ENCODE assay signal across 10 cellular contexts in the genomic region with DNA sequence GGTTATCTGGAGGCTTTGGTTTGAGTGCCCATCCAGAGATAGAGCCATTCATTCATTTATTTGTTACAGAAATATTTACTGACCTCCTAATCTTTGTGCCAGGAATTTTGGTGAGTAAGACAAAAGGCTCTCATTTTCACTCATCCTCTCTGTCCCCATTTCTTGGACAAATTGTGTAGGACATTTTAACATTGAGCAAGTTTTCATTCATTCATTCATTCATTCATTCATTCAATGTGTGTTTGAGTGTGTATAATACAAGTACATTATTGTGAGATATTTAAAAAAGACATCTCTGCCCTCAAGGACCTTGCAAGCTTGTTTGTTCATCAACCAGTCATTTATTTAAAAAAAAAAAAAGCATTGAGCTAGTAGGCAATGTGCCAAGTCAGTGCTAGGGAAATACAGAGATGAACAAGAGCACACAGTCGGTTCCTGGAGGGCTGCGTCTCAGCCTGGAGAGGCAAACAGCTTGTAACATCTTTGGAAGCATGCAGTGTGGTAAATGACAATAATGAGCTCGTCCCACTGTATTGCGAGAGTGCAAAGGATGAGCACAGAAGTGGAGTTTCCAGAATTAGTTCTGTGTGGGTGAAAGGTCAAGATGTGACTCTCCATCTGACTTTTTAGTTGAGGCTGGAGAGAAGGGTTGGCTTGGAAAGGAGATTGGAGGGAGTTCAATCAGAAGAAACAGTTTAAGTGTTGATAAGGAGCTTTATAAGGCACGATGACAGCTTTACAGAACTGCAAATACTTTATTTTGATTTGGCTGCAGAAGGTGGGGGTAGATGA. TPM values are rescaled to one million over a fixed set of nuclear protein-coding genes. Genes with fewer than 3 reads are reported as not detected.
DNase-seq lines count a peak whose midpoint lies in the region; ATAC-seq and TF ChIP-seq lines count a peak whose summit lies in the region.
"Had no signal": no experiment of that assay in that cellular context is flagged by ENCODE, and none has a peak within 500 bp of the region (broad histone marks: within the 10 kb centered on the region; RNA-seq: fewer than 3 reads in every experiment).

No MANE protein-coding gene starts in this region.

- ATAC-seq in Right ventricle myocardium superior (ENCODE audit: poor library complexity) (peak; percentile 47), HG03432 (IDR thresholded peaks at IDR 0.05; ENCODE audit: unreplicated experiment) (no peak)

- no peaks in the 10 kb centered on the region for H3K9me3 ChIP-seq in right atrium auricular region
- no peaks in the 10 kb centered on the region for H3K9me3 ChIP-seq in SK-N-SH
- H3K9me3 ChIP-seq: prostate gland had no signal

- no peaks in the 10 kb centered on the region for H3K9me2 ChIP-seq in SK-N-SH

- peak overlapping the region; percentile 12 for H3K4me2 ChIP-seq in SK-N-SH

- no peak overlapping the region for H2AFZ ChIP-seq in SK-N-SH (ENCODE audit: low read depth)

- DNase-seq in Right ventricle myocardium superior (no peak), right atrium auricular region (ENCODE audit: low spot score) (no peak), SK-N-SH (no peak), foreskin fibroblast (peak; percentile 34 to 47), activated T-cell treated with anti-CD3 and anti-CD28 coated beads for 4 hours (no peak), T-helper 1 cell (no peak)
- DNase-seq in activated effector memory CD4-positive, alpha-beta T cell treated with Interleukin-2 at 50 U/mL for 16 hours = no peak
- DNase-seq: NCI-H187 had no signal

- H3K36me3 ChIP-seq in right atrium auricular region (no peaks in the 10 kb centered on the region), SK-N-SH (replicated peaks in 1 of 2; ENCODE audit: control insufficient read depth in 1 of 2, insufficient read depth in 2 of 2, low read length in 1 of 2) (no peaks in the 10 kb centered on the region)
- H3K36me3 ChIP-seq: prostate gland had no signal

- intact Hi-C loops in Right ventricle myocardium superior (cut with DNase I) = no loop called here

- no peak for TF ChIP-seq RAD21 in SK-N-SH (IDR thresholded peaks at IDR 0.05; ENCODE audit: low read length)

- H3K4me3 ChIP-seq in right atrium auricular region (no peak overlapping the region), SK-N-SH (ENCODE audit: low read depth in 2 of 2, low read length in 1 of 2) (no peak overlapping the region), foreskin fibroblast (ENCODE audit: low read depth in 1 of 2, low read length in 2 of 2) (no peak overlapping the region)
- H3K4me3 ChIP-seq: prostate gland had no signal

- POLR2A ChIA-PET in SK-N-SH (lab: Yijun Ruan, JAX) = no interaction called here

- no peak for TF ChIP-seq EP300 in SK-N-SH (IDR thresholded peaks at IDR 0.05; ENCODE audit: borderline replicate concordance in 1 of 2, low read depth in 1 of 2, low read length in 1 of 2)

- no peaks in the 10 kb centered on the region for H3K79me2 ChIP-seq in SK-N-SH (ENCODE audit: insufficient read depth)

- peaks cover 0 to 27% of the 10 kb centered on the region in 2 donors for H3K4me1 ChIP-seq in right atrium auricular region
- peaks cover 5 to 12% of the 10 kb centered on the region in 2 experiments; a peak in 3 of 4 replicates for H3K4me1 ChIP-seq in SK-N-SH (ENCODE audit: control insufficient read depth in 1 of 2, insufficient read depth in 2 of 2, low read depth in 1 of 2, low read length in 1 of 2)
- H3K4me1 ChIP-seq: prostate gland had no signal

- H4K20me1 ChIP-seq in SK-N-SH (ENCODE audit: insufficient read depth) = no peaks in the 10 kb centered on the region

- 84% methylated on average over 5 of the region's 5 CpGs for WGBS in SK-N-SH (ENCODE audit: low lambda C conversion rate)

- H3K9ac ChIP-seq in SK-N-SH = no peak overlapping the region

- no peak overlapping the region for H3K27ac ChIP-seq in right atrium auricular region
- H3K27ac ChIP-seq in SK-N-SH (ENCODE audit: low read depth in 2 of 2, low read length in 1 of 2) = no peak overlapping the region
- H3K27ac ChIP-seq: prostate gland had no signal

- H3F3A ChIP-seq in SK-N-SH (replicated peaks; ENCODE audit: insufficient read depth) = peaks cover 2% of the 10 kb centered on the region

- no peak for TF ChIP-seq CTCF in right atrium auricular region (IDR thresholded peaks at IDR 0.05)
- no peak for TF ChIP-seq CTCF in SK-N-SH (IDR thresholded peaks at IDR 0.05)
- no peak for TF ChIP-seq CTCF in foreskin fibroblast (IDR thresholded peaks at IDR 0.05; ENCODE audit: low read depth, low read length)

- CTCF ChIA-PET in SK-N-SH (lab: Yijun Ruan, JAX) = interaction anchor here (1.0 to 1.1 kb wide), 2 partner anchors 15 to 29 kb away, joined by 3 read pairs; no protein-coding TSS in a partner anchor

- no peaks in the 10 kb centered on the region for H3K27me3 ChIP-seq in right atrium auricular region
- no peaks in the 10 kb centered on the region for H3K27me3 ChIP-seq in SK-N-SH (ENCODE audit: insufficient read depth)

TF ChIP-seq in SK-N-SH, 30 proteins besides CTCF, POLR2A, EP300 and RAD21:
- TF ChIP-seq, protein P1, sequence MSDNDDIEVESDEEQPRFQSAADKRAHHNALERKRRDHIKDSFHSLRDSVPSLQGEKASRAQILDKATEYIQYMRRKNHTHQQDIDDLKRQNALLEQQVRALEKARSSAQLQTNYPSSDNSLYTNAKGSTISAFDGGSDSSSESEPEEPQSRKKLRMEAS (IDR thresholded peaks at IDR 0.05; ENCODE audit: low read depth) = no peak
- peak; percentile 31; the same call in 1 of the 2 replicates for TF ChIP-seq NFIC (IDR thresholded peaks at IDR 0.05; ENCODE audit: borderline replicate concordance)
TF ChIP-seq in SK-N-SH: peak in this region for 1.

RNA-seq across cellular contexts. Expression of a gene that starts 50.5 kb away (rescaled TPM):
- total RNA-seq in Right ventricle myocardium superior = 68.9 TPM
- 10 to 100 TPM; 51.8 to 69.8 TPM for total RNA-seq in right atrium auricular region
- 27.2 and 36.8 TPM in 2 replicates for polyA plus RNA-seq in SK-N-SH (2012; rRNA removed)
- 36.1 and 38.5 TPM in 2 replicates for polyA plus RNA-seq in SK-N-SH (2012; cell fraction: cytosol; rRNA removed)
- 25.1 and 58.0 TPM in 2 replicates for polyA plus RNA-seq in SK-N-SH (2012; cell fraction: nucleus; rRNA removed)

Comparison
In these comparisons a context has a peak if more than half of its experiments do, and no peak if none do; other contexts are left out.
1. DNase-seq: peak in foreskin fibroblast (2 of 2); none in Right ventricle myocardium superior (single experiment), right atrium auricular region (single experiment), SK-N-SH (single experiment), activated effector memory CD4-positive, alpha-beta T cell treated with Interleukin-2 at 50 U/mL for 16 hours (single experiment), activated T-cell treated with anti-CD3 and anti-CD28 coated beads for 4 hours (single experiment) and T-helper 1 cell (0 of 5).